ENCODE assay signal across 20 cellular contexts in the genomic region with DNA sequence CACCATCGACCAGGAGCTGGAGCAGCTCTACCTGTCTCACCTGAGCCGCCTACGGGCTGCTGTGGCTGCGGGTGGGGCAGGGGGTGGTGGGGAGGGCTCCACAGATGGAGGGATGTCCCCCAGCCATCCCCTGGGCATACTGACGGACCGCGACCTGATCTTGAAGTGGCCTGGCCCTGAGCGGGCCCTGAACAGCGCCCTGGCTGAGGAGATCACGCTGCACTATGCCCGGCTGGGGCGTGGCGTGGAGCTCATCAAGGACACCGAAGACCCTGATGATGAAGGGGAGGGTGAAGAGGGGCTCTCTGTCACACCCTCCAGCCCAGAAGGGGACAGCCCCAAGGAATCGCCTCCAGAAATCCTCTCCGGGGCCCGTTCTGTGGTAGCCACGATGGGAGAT. TPM values are rescaled to one million over a fixed set of nuclear protein-coding genes. Genes with fewer than 3 reads are reported as not detected.
DNase-seq lines count a peak whose midpoint lies in the region; ATAC-seq and TF ChIP-seq lines count a peak whose summit lies in the region.
"Had no signal": no experiment of that assay in that cellular context is flagged by ENCODE, and none has a peak within 500 bp of the region (broad histone marks: within the 10 kb centered on the region; RNA-seq: fewer than 3 reads in every experiment).

No MANE protein-coding gene starts in this region.

- H3K27me3 Mint-ChIP-seq in CD4-positive, CD25-positive, alpha-beta regulatory T cell: no peaks in the 10 kb centered on the region
- H3K27me3 Mint-ChIP-seq: CD4-positive, alpha-beta T cell had no signal

- H3K4me1 Mint-ChIP-seq in CD4-positive, CD25-positive, alpha-beta regulatory T cell: peaks cover 11 to 65% (median 22%) of the 10 kb centered on the region in 4 donors
- H3K4me1 Mint-ChIP-seq: CD14-positive monocyte had no signal

- H3K27me3 ChIP-seq in CD4-positive, CD25-positive, alpha-beta regulatory T cell (ENCODE audit: control insufficient read depth, insufficient read depth, low read length): no peaks in the 10 kb centered on the region
- H3K27me3 ChIP-seq: BE2C had no signal

- H3K4me3 ChIP-seq in CD4-positive, CD25-positive, alpha-beta regulatory T cell (ENCODE audit: low read depth, low read length): no peak overlapping the region
- H3K4me3 ChIP-seq: BLaER1 had no signal

- H3K9me3 ChIP-seq in CD4-positive, CD25-positive, alpha-beta regulatory T cell (ENCODE audit: control insufficient read depth in 2 of 2, low read length in 2 of 2): no peaks in the 10 kb centered on the region
- H3K9me3 ChIP-seq: BE2C, BLaER1, Caco-2 had no signal

- H3K27ac ChIP-seq in CD4-positive, CD25-positive, alpha-beta regulatory T cell (ENCODE audit: insufficient read depth, low read length, poor library complexity, severe bottlenecking): peak overlapping the region; percentile 14
- H3K27ac ChIP-seq: BLaER1 had no signal

- no peaks in the 10 kb centered on the region for H3K9me3 Mint-ChIP-seq in CD4-positive, CD25-positive, alpha-beta regulatory T cell
- H3K9me3 Mint-ChIP-seq: CD14-positive monocyte; CD4-positive, alpha-beta T cell; CD8-positive, alpha-beta T cell had no signal

- no peaks in the 10 kb centered on the region for H3K36me3 ChIP-seq in CD4-positive, CD25-positive, alpha-beta regulatory T cell (ENCODE audit: control insufficient read depth, insufficient read depth, low read length)
- H3K36me3 ChIP-seq: BE2C had no signal

- H3K36me3 Mint-ChIP-seq in CD4-positive, CD25-positive, alpha-beta regulatory T cell: peaks cover 5% of the 10 kb centered on the region

- DNase-seq in CD4-positive, CD25-positive, alpha-beta regulatory T cell: no peak
- DNase-seq in omental fat pad (ENCODE audit: low spot score) (no peak), NAMALWA (ENCODE audit: low spot score) (no peak), epidermal melanocyte (ENCODE audit: insufficient read length, low spot score) (no peak)
- DNase-seq: 8988T; ACHN; BE2C; C1 segment of cervical spinal cord; Caco-2; Calu3; CD4-positive, alpha-beta T cell; CD8-positive, alpha-beta T cell; DMS79 treated with DMSO at 0.1 percent for 48 hours; GF-D8 had no signal

- peaks cover 38% of the 10 kb centered on the region for H3K4me1 ChIP-seq in CD4-positive, CD25-positive, alpha-beta regulatory T cell (ENCODE audit: control insufficient read depth, insufficient read depth, low read length, poor library complexity, severe bottlenecking)
- H3K4me1 ChIP-seq: BLaER1, Caco-2 had no signal

- H3K4me3 Mint-ChIP-seq in CD4-positive, CD25-positive, alpha-beta regulatory T cell: no peak overlapping the region
- H3K4me3 Mint-ChIP-seq: CD14-positive monocyte; CD4-positive, alpha-beta T cell; CD8-positive, alpha-beta T cell had no signal

- peak overlapping the region in 1 of 3 donors; percentile 79 for H3K27ac Mint-ChIP-seq in CD4-positive, CD25-positive, alpha-beta regulatory T cell
- H3K27ac Mint-ChIP-seq: CD14-positive monocyte; CD4-positive, alpha-beta T cell; CD8-positive, alpha-beta T cell had no signal

- no peak for TF ChIP-seq CTCF in omental fat pad (IDR thresholded peaks at IDR 0.05)

- ATAC-seq in CD4-positive, CD25-positive, alpha-beta regulatory T cell (ENCODE audit: low read depth in 2 of 2): no peak
- peak; percentile 22 for ATAC-seq in esophagus mucosa
- peak; percentile 22 for ATAC-seq in omental fat pad (ENCODE audit: low FRiP score)
- ATAC-seq in GM18520 (IDR thresholded peaks at IDR 0.05; ENCODE audit: unreplicated experiment): no peak
- ATAC-seq: CD8-positive, alpha-beta T cell had no signal

RNA-seq across cellular contexts. Expression of gene PPP1R3F, which starts 16.5 kb away (rescaled TPM):
- 19.4 TPM for total RNA-seq in CD4-positive, CD25-positive, alpha-beta regulatory T cell
- 10 to 100 TPM; 11.8 to 28.0 (median 15.1) TPM for polyA plus RNA-seq in CD4-positive, CD25-positive, alpha-beta regulatory T cell
- 3.4 TPM for total RNA-seq in esophagus mucosa
- total RNA-seq in omental fat pad: 1 to 10 TPM; 2.6 to 6.5 (median 4.6) TPM

RNA-seq across cellular contexts. Expression of gene GAGE10, which starts 17.3 kb away (rescaled TPM):
- total RNA-seq in CD4-positive, CD25-positive, alpha-beta regulatory T cell: not detected
- polyA plus RNA-seq in CD4-positive, CD25-positive, alpha-beta regulatory T cell: not detected
- total RNA-seq in esophagus mucosa (not detected), omental fat pad (not detected)
- total RNA-seq: A673; Caco-2; Calu3; CD4-positive, alpha-beta T cell; CD8-positive, alpha-beta T cell had no signal
- polyA plus RNA-seq: AG04450, CD14-positive monocyte had no signal

RNA-seq across cellular contexts. Expression of gene FOXP3, which starts 21.6 kb away (rescaled TPM):
- 198 TPM for total RNA-seq in CD4-positive, CD25-positive, alpha-beta regulatory T cell
- polyA plus RNA-seq in CD4-positive, CD25-positive, alpha-beta regulatory T cell: 100 to 1,000 TPM; 154 to 190 (median 172) TPM
- 0.76 TPM for total RNA-seq in esophagus mucosa
- total RNA-seq in omental fat pad: not detected
- total RNA-seq: A673 had no signal

RNA-seq across cellular contexts. Expression of gene GAGE12J, which starts 35.7 kb away (rescaled TPM):
- not detected for total RNA-seq in CD4-positive, CD25-positive, alpha-beta regulatory T cell
- polyA plus RNA-seq in CD4-positive, CD25-positive, alpha-beta regulatory T cell: not detected
- not detected for total RNA-seq in esophagus mucosa
- total RNA-seq in omental fat pad: not detected
- total RNA-seq: A673; Caco-2; Calu3; CD4-positive, alpha-beta T cell; CD8-positive, alpha-beta T cell had no signal
- polyA plus RNA-seq: AG04450, CD14-positive monocyte had no signal

RNA-seq across cellular contexts. Expression of gene GAGE13, which starts 45.2 kb away (rescaled TPM):
- total RNA-seq in CD4-positive, CD25-positive, alpha-beta regulatory T cell: not detected
- not detected for polyA plus RNA-seq in CD4-positive, CD25-positive, alpha-beta regulatory T cell
- total RNA-seq in esophagus mucosa: not detected
- not detected for total RNA-seq in omental fat pad
- total RNA-seq: A673; Caco-2; Calu3; CD4-positive, alpha-beta T cell; CD8-positive, alpha-beta T cell had no signal
- polyA plus RNA-seq: AG04450, CD14-positive monocyte had no signal

Comparison
In these comparisons a context has a peak if more than half of its experiments do, and no peak if none do; other contexts are left out.
1. ATAC-seq: peak in esophagus mucosa (single experiment) and omental fat pad (single experiment); none in CD4-positive, CD25-positive, alpha-beta regulatory T cell (0 of 2) and GM18520 (single experiment).
2. RNA of gene FOXP3, which starts 21.6 kb away (total RNA-seq): 198 TPM in CD4-positive, CD25-positive, alpha-beta regulatory T cell (single experiment); 0.76 TPM in esophagus mucosa (single experiment) and not detected in omental fat pad; every median in the first group is over 100 times any median in the second.